ENCODE assay signal across 3 cellular contexts in the genomic region with DNA sequence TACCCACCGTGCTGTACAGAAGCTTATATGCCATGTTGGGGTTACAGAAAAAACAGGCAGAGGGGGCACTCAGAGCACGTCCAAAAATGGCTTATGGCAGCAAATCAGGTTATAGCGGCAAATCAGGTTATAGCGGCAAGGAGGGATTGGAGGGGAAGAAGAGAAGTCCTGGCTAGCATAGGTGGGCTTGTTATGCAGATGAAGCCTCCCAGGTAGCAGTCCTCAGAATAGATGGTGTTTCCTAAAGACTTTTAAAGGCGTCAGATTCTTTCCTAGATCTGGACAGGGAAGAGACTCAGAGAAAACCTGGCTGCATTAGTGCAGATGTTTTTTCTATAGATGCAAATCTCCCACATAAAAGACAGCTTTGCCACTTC.
TF ChIP-seq lines count a peak whose summit lies in the region.

No MANE protein-coding gene starts in this region.

TF ChIP-seq in GM23338, 12 proteins besides CTCF, POLR2A, EP300 and RAD21 (continues in another document):
- no peak for TF ChIP-seq ZNF114 (CRISPR knock-in tag; IDR thresholded peaks at IDR 0.05)
- no peak for TF ChIP-seq NANOG (IDR thresholded peaks at IDR 0.05; ENCODE audit: borderline replicate concordance)
- TF ChIP-seq, protein P1, sequence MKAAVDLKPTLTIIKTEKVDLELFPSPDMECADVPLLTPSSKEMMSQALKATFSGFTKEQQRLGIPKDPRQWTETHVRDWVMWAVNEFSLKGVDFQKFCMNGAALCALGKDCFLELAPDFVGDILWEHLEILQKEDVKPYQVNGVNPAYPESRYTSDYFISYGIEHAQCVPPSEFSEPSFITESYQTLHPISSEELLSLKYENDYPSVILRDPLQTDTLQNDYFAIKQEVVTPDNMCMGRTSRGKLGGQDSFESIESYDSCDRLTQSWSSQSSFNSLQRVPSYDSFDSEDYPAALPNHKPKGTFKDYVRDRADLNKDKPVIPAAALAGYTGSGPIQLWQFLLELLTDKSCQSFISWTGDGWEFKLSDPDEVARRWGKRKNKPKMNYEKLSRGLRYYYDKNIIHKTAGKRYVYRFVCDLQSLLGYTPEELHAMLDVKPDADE (IDR thresholded peaks at IDR 0.05) = no peak
- no peak for TF ChIP-seq ZNF331 (CRISPR knock-in tag; IDR thresholded peaks at IDR 0.05; ENCODE audit: low read depth)
- TF ChIP-seq EZH2 (IDR thresholded peaks at IDR 0.05; ENCODE audit: low read depth, unreplicated experiment) = no peak
- TF ChIP-seq EZH2phosphoT487 (IDR thresholded peaks at IDR 0.05; ENCODE audit: unreplicated experiment) = no peak
- no peak for TF ChIP-seq CREB1 (CRISPR knock-in tag; IDR thresholded peaks at IDR 0.05; ENCODE audit: low read depth)

TF ChIP-seq in GM12878, 131 proteins besides CTCF, POLR2A, EP300 and RAD21:
- no peak for TF ChIP-seq SMAD1 (IDR thresholded peaks at IDR 0.05; ENCODE audit: low read depth, partially characterized antibody)
- no peak for TF ChIP-seq ZSCAN29 (IDR thresholded peaks at IDR 0.05)
- TF ChIP-seq NR2C1 (IDR thresholded peaks at IDR 0.05) = no peak
- TF ChIP-seq ZNF207 (IDR thresholded peaks at IDR 0.05; ENCODE audit: borderline replicate concordance) = no peak
- TF ChIP-seq ZBED1 (IDR thresholded peaks at IDR 0.05; ENCODE audit: borderline replicate concordance) = no peak
- TF ChIP-seq BMI1 (IDR thresholded peaks at IDR 0.05; ENCODE audit: borderline replicate concordance) = no peak
- no peak for TF ChIP-seq PAX8 (IDR thresholded peaks at IDR 0.05)
- no peak for TF ChIP-seq ZBTB33 (IDR thresholded peaks at IDR 0.05)
- TF ChIP-seq NRF1 (conservative IDR thresholded peaks at IDR 0.05; ENCODE audit: low read depth, low read length) = no peak
- no peak for TF ChIP-seq MXI1 (IDR thresholded peaks at IDR 0.05; ENCODE audit: low read depth, low read length)
- no peak for TF ChIP-seq NR2F1 (conservative IDR thresholded peaks at IDR 0.05)
- no peak for TF ChIP-seq GATAD2B (conservative IDR thresholded peaks at IDR 0.05; ENCODE audit: low read depth)
- TF ChIP-seq TCF12 (IDR thresholded peaks at IDR 0.05; ENCODE audit: low read depth, low read length) = no peak
- no peak for TF ChIP-seq MTA3 (IDR thresholded peaks at IDR 0.05; ENCODE audit: borderline replicate concordance, low read length)
- TF ChIP-seq, protein P2, sequence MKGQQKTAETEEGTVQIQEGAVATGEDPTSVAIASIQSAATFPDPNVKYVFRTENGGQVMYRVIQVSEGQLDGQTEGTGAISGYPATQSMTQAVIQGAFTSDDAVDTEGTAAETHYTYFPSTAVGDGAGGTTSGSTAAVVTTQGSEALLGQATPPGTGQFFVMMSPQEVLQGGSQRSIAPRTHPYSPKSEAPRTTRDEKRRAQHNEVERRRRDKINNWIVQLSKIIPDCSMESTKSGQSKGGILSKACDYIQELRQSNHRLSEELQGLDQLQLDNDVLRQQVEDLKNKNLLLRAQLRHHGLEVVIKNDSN (IDR thresholded peaks at IDR 0.05; ENCODE audit: borderline replicate concordance, extremely low read length, insufficient read depth, low read depth, low read length) = no peak
- TF ChIP-seq ATF3 (IDR thresholded peaks at IDR 0.05; ENCODE audit: borderline replicate concordance, extremely low read depth, low read depth, low read length) = no peak
- no peak for TF ChIP-seq RBBP5 (conservative IDR thresholded peaks at IDR 0.05)
- TF ChIP-seq SIN3A (IDR thresholded peaks at IDR 0.05; ENCODE audit: low read depth, low read length) = no peak
- no peak for TF ChIP-seq SPI1 (IDR thresholded peaks at IDR 0.05; ENCODE audit: borderline replicate concordance, insufficient read depth, low read depth, low read length)
- TF ChIP-seq TBL1XR1 (IDR thresholded peaks at IDR 0.05; ENCODE audit: low read depth, low read length) = no peak

TF ChIP-seq in SK-N-SH treated with all-trans-retinoic acid at 6 μM for 48 hours, 23 proteins besides CTCF, POLR2A, EP300 and RAD21:
- TF ChIP-seq GLIS3 (CRISPR knock-in tag; IDR thresholded peaks at IDR 0.05) = no peak
TF ChIP-seq in SK-N-SH treated with all-trans-retinoic acid at 6 μM for 48 hours: peak in this region for 0.
